17 cellular contexts compared by ENCODE assay signal in the genomic region with DNA sequence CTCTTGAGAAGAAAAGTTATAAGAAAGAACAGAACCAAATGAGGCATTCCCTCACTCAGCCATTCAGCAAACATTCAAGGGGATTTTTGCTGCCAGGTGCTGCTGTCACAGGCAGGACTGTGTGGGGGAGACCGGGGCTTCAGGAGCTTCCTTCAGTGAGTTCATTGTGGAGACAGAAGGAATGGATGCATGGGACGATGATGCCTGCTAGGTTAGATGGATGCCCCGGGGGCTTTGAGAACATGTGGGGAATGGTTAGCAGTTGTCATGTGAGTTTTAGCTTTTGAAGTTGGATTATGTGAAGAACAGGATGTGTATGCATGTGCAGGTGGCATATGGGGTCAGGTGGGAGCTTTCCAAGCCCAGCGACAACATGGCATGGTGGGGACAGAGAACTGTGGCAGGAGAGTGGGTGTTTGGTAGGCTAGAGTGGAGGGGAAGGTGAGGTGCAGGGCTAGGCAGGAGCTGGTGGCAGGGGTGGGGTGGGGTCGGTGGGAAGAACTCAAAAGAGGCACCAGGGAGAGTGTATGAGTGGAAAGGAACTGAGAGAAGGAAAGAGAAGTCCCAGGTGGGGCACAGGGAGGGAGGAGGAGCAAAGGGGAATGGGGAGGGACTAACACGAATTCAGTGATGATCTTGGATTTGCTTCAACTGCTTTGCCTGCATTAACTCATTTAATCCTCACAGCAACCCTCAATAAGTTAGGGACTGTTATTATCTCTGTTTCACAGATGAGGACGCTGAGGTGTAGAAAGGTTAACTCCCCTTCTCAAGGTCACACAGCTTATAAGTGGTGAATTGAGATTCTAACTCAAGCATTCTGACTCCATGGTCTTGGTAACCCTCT. TPM values are rescaled to one million over a fixed set of nuclear protein-coding genes. Genes with fewer than 3 reads are reported as not detected.
A peak's percentile ranks its signal among the peaks of the same experiment; 100 is the strongest.
DNase-seq lines count a peak whose midpoint lies in the region; ATAC-seq and TF ChIP-seq lines count a peak whose summit lies in the region.
"Had no signal": no experiment of that assay in that cellular context is flagged by ENCODE, and none has a peak within 500 bp of the region (broad histone marks: within the 10 kb centered on the region; RNA-seq: fewer than 3 reads in every experiment).

No MANE protein-coding gene starts in this region.

- peaks cover 0 to 8% of the 10 kb centered on the region in 2 donors for H3K4me1 ChIP-seq in breast epithelium
- peaks cover 20% of the 10 kb centered on the region for H3K4me1 ChIP-seq in Panc1 (ENCODE audit: control insufficient read depth, insufficient read depth, low read length)
- H3K4me1 ChIP-seq in endodermal cell (ENCODE audit: control insufficient read depth, insufficient read depth, low read length), result peaks cover 9% of the 10 kb centered on the region
- H3K4me1 ChIP-seq in stomach, result peaks cover 28 to 91% (median 65%) of the 10 kb centered on the region in 4 donors
- H3K4me1 ChIP-seq in upper lobe of right lung, result peaks cover 3% of the 10 kb centered on the region

- H3K27ac ChIP-seq in breast epithelium, result peak overlapping the region in 1 of 2 donors; percentile 29
- H3K27ac ChIP-seq in Panc1 (ENCODE audit: low read length), result no peak overlapping the region
- peak overlapping the region; percentile 40 for H3K27ac ChIP-seq in endodermal cell (ENCODE audit: low read depth, low read length)
- H3K27ac ChIP-seq in stomach, result peak overlapping the region in 3 of 5 donors; percentile 18 to 79 (median 21)
- no peak overlapping the region for H3K27ac ChIP-seq in upper lobe of right lung
- H3K27ac ChIP-seq: cardiac muscle cell, upper lobe of left lung had no signal

- no peaks in the 10 kb centered on the region for H3K9me3 ChIP-seq in breast epithelium
- H3K9me3 ChIP-seq in Panc1 (ENCODE audit: control insufficient read depth, insufficient read depth, low read depth, low read length), result no peaks in the 10 kb centered on the region
- no peaks in the 10 kb centered on the region for H3K9me3 ChIP-seq in endodermal cell (ENCODE audit: control insufficient read depth, low read length)
- no peaks in the 10 kb centered on the region for H3K9me3 ChIP-seq in stomach
- no peaks in the 10 kb centered on the region for H3K9me3 ChIP-seq in upper lobe of right lung
- H3K9me3 ChIP-seq: upper lobe of left lung had no signal

- TF ChIP-seq CTCF in MCF 10A (IDR thresholded peaks at IDR 0.05; ENCODE audit: unreplicated experiment) (no peak), breast epithelium (IDR thresholded peaks at IDR 0.05) (no peak), Panc1 (IDR thresholded peaks at IDR 0.05) (no peak), endodermal cell (conservative IDR thresholded peaks at IDR 0.05) (no peak), stomach (IDR thresholded peaks at IDR 0.05) (no peak), upper lobe of right lung (IDR thresholded peaks at IDR 0.05) (no peak), HFFc6 (IDR thresholded peaks at IDR 0.05) (no peak)

- WGBS in endodermal cell (ENCODE audit: insufficient coverage in 1 of 2, insufficient read length in 1 of 2), 2 experiments, result 75 to 77% methylated on average over 5 to 7 of the region's 7 CpGs
- WGBS in stomach, 5 donors, result 58 to 62% (median 59%) methylated on average over 7 of the region's 7 CpGs

- H3K9me3 Mint-ChIP-seq in MCF 10A (ENCODE audit: unreplicated experiment) (no peaks in the 10 kb centered on the region), endodermal cell (no peaks in the 10 kb centered on the region), HFFc6 (no peaks in the 10 kb centered on the region)

- peak overlapping the region; percentile 24 for H3K27ac Mint-ChIP-seq in MCF 10A (ENCODE audit: low read depth, unreplicated experiment)
- peak overlapping the region; percentile 17 for H3K27ac Mint-ChIP-seq in endodermal cell
- no peak overlapping the region for H3K27ac Mint-ChIP-seq in HFFc6
- H3K27ac Mint-ChIP-seq: memory B cell had no signal

- H3K27me3 ChIP-seq in breast epithelium, result no peaks in the 10 kb centered on the region
- H3K27me3 ChIP-seq in Panc1 (ENCODE audit: control insufficient read depth, insufficient read depth, low read length), result no peaks in the 10 kb centered on the region
- H3K27me3 ChIP-seq in endodermal cell (ENCODE audit: control insufficient read depth, insufficient read depth, low read length, poor library complexity, severe bottlenecking), result no peaks in the 10 kb centered on the region
- no peaks in the 10 kb centered on the region for H3K27me3 ChIP-seq in stomach
- no peaks in the 10 kb centered on the region for H3K27me3 ChIP-seq in upper lobe of right lung
- H3K27me3 ChIP-seq: cardiac muscle cell, upper lobe of left lung had no signal

- H3K4me3 ChIP-seq in breast epithelium (no peak overlapping the region), Panc1 (ENCODE audit: low read depth in 2 of 2, low read length in 2 of 2) (no peak overlapping the region), endodermal cell (ENCODE audit: low read length) (no peak overlapping the region), stomach (no peak overlapping the region), upper lobe of right lung (no peak overlapping the region)
- H3K4me3 ChIP-seq: cardiac muscle cell, upper lobe of left lung had no signal

- H3K36me3 ChIP-seq in breast epithelium (no peaks in the 10 kb centered on the region), Panc1 (ENCODE audit: control insufficient read depth, insufficient read depth, low read length) (no peaks in the 10 kb centered on the region), endodermal cell (ENCODE audit: control insufficient read depth, insufficient read depth, low read length) (peaks cover 10% of the 10 kb centered on the region), stomach (peaks cover 0 to 14% (median 13%) of the 10 kb centered on the region in 4 donors), upper lobe of right lung (no peaks in the 10 kb centered on the region)
- H3K36me3 ChIP-seq: cardiac muscle cell had no signal

- in situ Hi-C loops in Panc1 (cut with HindIII; ENCODE audit: low pct_unique_long_range_greater_than_20kb, low sequenced_read_pairs), result no loop called here

- no peak overlapping the region for H3K9ac ChIP-seq in endodermal cell (ENCODE audit: extremely low read depth, low read length, poor library complexity, severe bottlenecking)

- H3K4me3 Mint-ChIP-seq in MCF 10A (ENCODE audit: unreplicated experiment) (no peak overlapping the region), endodermal cell (no peak overlapping the region), HFFc6 (no peak overlapping the region)
- H3K4me3 Mint-ChIP-seq: memory B cell had no signal

- BruUV-seq in MCF 10A (replicated peaks; lab: Mats Ljungman, UMichigan) (no TSS peak), Panc1 (replicated peaks; lab: Mats Ljungman, UMichigan) (no TSS peak)

- H3K36me3 Mint-ChIP-seq in MCF 10A (ENCODE audit: insufficient read depth, unreplicated experiment) (peaks cover 15% of the 10 kb centered on the region), endodermal cell (ENCODE audit: low read depth) (no peaks in the 10 kb centered on the region), HFFc6 (ENCODE audit: low read depth) (peaks cover 13% of the 10 kb centered on the region; the same call in 1 of the 2 replicates)

- POLR2A ChIA-PET in MCF 10A (lab: Yijun Ruan, JAX), result interaction anchor here (1.3 kb wide), 1 partner anchor 9 kb away, joined by 4 read pairs; a partner anchor contains a TSS
- POLR2A ChIA-PET in Panc1 (lab: Charles Lee), result interaction anchor here (0.6 kb wide), 1 partner anchor 128 kb away, joined by 3 read pairs; no protein-coding TSS in a partner anchor

- TF ChIP-seq POLR2A in breast epithelium (IDR thresholded peaks at IDR 0.05), result no peak
- TF ChIP-seq POLR2A in stomach (IDR thresholded peaks at IDR 0.05), result no peak

- H3K4me1 Mint-ChIP-seq in MCF 10A (ENCODE audit: insufficient read depth, unreplicated experiment), result peaks cover 46% of the 10 kb centered on the region
- H3K4me1 Mint-ChIP-seq in endodermal cell, result peaks cover 32% of the 10 kb centered on the region
- peaks cover 72% of the 10 kb centered on the region for H3K4me1 Mint-ChIP-seq in HFFc6 (ENCODE audit: low read depth)

- H3K27me3 Mint-ChIP-seq in MCF 10A (ENCODE audit: insufficient read depth, unreplicated experiment) (no peaks in the 10 kb centered on the region), endodermal cell (ENCODE audit: insufficient read depth) (no peaks in the 10 kb centered on the region), HFFc6 (ENCODE audit: insufficient read depth) (no peaks in the 10 kb centered on the region)
- H3K27me3 Mint-ChIP-seq: memory B cell had no signal

- ATAC-seq in Panc1, result peak; percentile 35
- ATAC-seq in upper lobe of right lung, result no peak
- no peak for ATAC-seq in GM19351 (IDR thresholded peaks at IDR 0.05; ENCODE audit: unreplicated experiment)
- ATAC-seq: SK-N-SH treated with all-trans-retinoic acid at 6 μM for 48 hours had no signal

- no peak for DNase-seq in MCF 10A (ENCODE audit: unreplicated experiment)
- no peak for DNase-seq in breast epithelium (ENCODE audit: low spot score in 2 of 2)
- no peak for DNase-seq in Panc1 (ENCODE audit: low read depth, low spot score)
- DNase-seq in endodermal cell, result no peak
- no peak for DNase-seq in stomach
- no peak for DNase-seq in upper lobe of right lung
- no peak for DNase-seq in HFFc6
- DNase-seq: activated naive CD4-positive, alpha-beta T cell; DMS153; NCI-H1105 treated with DMSO at 0.1 percent for 48 hours; occipital lobe; stimulated activated CD4-positive, alpha-beta T cell treated with anti-CD3 and anti-CD28 coated beads, Interleukin-4, amount 100 ng/mL, for 24 hours; upper lobe of left lung had no signal

- CTCF ChIA-PET in MCF 10A (lab: Yijun Ruan, JAX), result no interaction called here
- CTCF ChIA-PET in Panc1 (lab: Charles Lee), result no interaction called here

- TF ChIP-seq EP300 in stomach (IDR thresholded peaks at IDR 0.05), result no peak

- intact Hi-C loops in MCF 10A (cut with micrococcal nuclease), result no loop called here
- intact Hi-C loops in breast epithelium (cut with DNase I; ENCODE audit: low total_unique reads), result no loop called here
- intact Hi-C loops in Panc1 (cut with micrococcal nuclease; ENCODE audit: unreplicated experiment), result no loop called here
- intact Hi-C loops in stomach (cut with DNase I; ENCODE audit: low total_unique reads), result no loop called here
- intact Hi-C loops in upper lobe of right lung (cut with DNase I), result no loop called here

RNA-seq across cellular contexts. Expression of a gene that starts 8.4 kb away (rescaled TPM):
- 66.4 and 88.0 TPM in 2 replicates for total RNA-seq in MCF 10A (2022)
- 10 to 100 TPM; 47.2 to 68.8 (median 57.4) TPM for total RNA-seq in breast epithelium
- total RNA-seq in Panc1 (2021; ENCODE audit: unreplicated experiment), result 64.6 TPM
- 34.1 TPM for polyA plus RNA-seq in Panc1 (2012; ENCODE audit: insufficient read length)
- total RNA-seq in endodermal cell, result 10 to 100 TPM; 42.0 to 51.5 TPM
- 32.6 TPM for polyA plus RNA-seq in endodermal cell (2013, experiment 1 of 2)
- 40.9 TPM for polyA plus RNA-seq in endodermal cell (2013, experiment 2 of 2)
- 10 to 100 TPM in 4 of 5 donors, 1 to 10 TPM in 1; 5.8 to 84.6 (median 51.4) TPM for total RNA-seq in stomach
- polyA plus RNA-seq in stomach, result 10 to 100 TPM in 2 of 3 donors, 1 to 10 TPM in 1; 9.7 to 13.9 (median 12.7) TPM
- 42.7 TPM for total RNA-seq in upper lobe of right lung
- total RNA-seq in HFFc6 (2021; fragmentation: NEBNext Ultra II Directional; extraction: Animal tissue kit (Norgen Biotek cat#: 25700)), result 10 to 100 TPM; 41.0 to 55.1 (median 47.1) TPM

Comparison
In these comparisons a context has a peak if more than half of its experiments do, and no peak if none do; other contexts are left out.
1. H3K27ac ChIP-seq: peak in endodermal cell (single experiment) and stomach (3 of 5); none in Panc1 (single experiment) and upper lobe of right lung (single experiment).